Comparison of ENCODE assay signal across 1 cellular context in genomic region chr14:68927956-68928675, GRCh38.
TF ChIP-seq lines count a peak whose summit lies in the region.

No MANE protein-coding gene starts in this region.

TF ChIP-seq in H1, 55 proteins besides CTCF, POLR2A, EP300 and RAD21 (continued from another document):
- no peak for TF ChIP-seq TEAD4 (IDR thresholded peaks at IDR 0.05; ENCODE audit: low read depth, low read length)
- TF ChIP-seq SP2 (IDR thresholded peaks at IDR 0.05; ENCODE audit: low read length): no peak
- no peak for TF ChIP-seq SRF (IDR thresholded peaks at IDR 0.05; ENCODE audit: low read depth, low read length)
TF ChIP-seq in H1: peak in this region for 0.
